In genomic region chr2:77387324-77387723, GRCh38 we compare ENCODE assay signal across 21 cellular contexts.
DNase-seq lines count a peak whose midpoint lies in the region; ATAC-seq and TF ChIP-seq lines count a peak whose summit lies in the region.
"Had no signal": no experiment of that assay in that cellular context is flagged by ENCODE, and none has a peak within 500 bp of the region (broad histone marks: within the 10 kb centered on the region; RNA-seq: fewer than 3 reads in every experiment).

No MANE protein-coding gene starts in this region.

- no peak overlapping the region for H3K56ac ChIP-seq in H9 (ENCODE audit: insufficient read length, low read depth, low read length)

- TF ChIP-seq CTCF in H9 (conservative IDR thresholded peaks at IDR 0.05): peak; percentile 13; the same call in 1 of the 3 replicates
- TF ChIP-seq CTCF in WTC11 (IDR thresholded peaks at IDR 0.05): no peak

- DNase-seq in H9 (peak; percentile 58), WTC11 (ENCODE audit: low spot score) (peak; percentile 19), iPS DF 6.9 (ENCODE audit: low read depth, low spot score) (peak; percentile 25), ACHN (no peak)
- DNase-seq in naive thymus-derived CD8-positive, alpha-beta T cell: no peak
- no peak for DNase-seq in stimulated activated CD4-positive, alpha-beta T cell treated with anti-CD3 and anti-CD28 coated beads, Interleukin-4, amount 100 ng/mL, for 24 hours
- DNase-seq: C1 segment of cervical spinal cord; CD4-positive, alpha-beta memory T cell; COR-L47; DMS53; KBM-7; MG63; NCI-H1105 treated with DMSO at 0.1 percent for 48 hours; NCI-H2029; NCI-H446; NCI-H524 treated with DMSO at 0.1 percent for 48 hours; Right ventricle myocardium superior; RPMI8226 had no signal

- CTCF ChIA-PET in WTC11 (lab: Charles Lee): no interaction called here

- POLR2A ChIA-PET in WTC11 (lab: Charles Lee): no interaction called here
- POLR2A ChIA-PET in naive thymus-derived CD8-positive, alpha-beta T cell (lab: Charles Lee): no interaction called here

- no peak overlapping the region for H2BK12ac ChIP-seq in H9 (ENCODE audit: insufficient read length, low read depth, low read length)

- H3K9me3 Mint-ChIP-seq in H9 (no peaks in the 10 kb centered on the region), WTC11 (peaks cover 4% of the 10 kb centered on the region; the same call in 1 of the 2 replicates)
- peaks cover 0 to 17% (median 9%) of the 10 kb centered on the region in 9 donors for H3K9me3 Mint-ChIP-seq in naive thymus-derived CD8-positive, alpha-beta T cell

- no peak overlapping the region for H2BK120ac ChIP-seq in H9 (ENCODE audit: low read depth, low read length, poor library complexity, severe bottlenecking)

- H2AK5ac ChIP-seq in H9 (ENCODE audit: insufficient read length, low read length): no peak overlapping the region

- H4K91ac ChIP-seq in H9 (ENCODE audit: insufficient read length, low read depth, low read length): no peak overlapping the region

- H4K8ac ChIP-seq in H9 (replicated peaks; ENCODE audit: insufficient read length, low read depth, low read length): no peak overlapping the region

- in situ Hi-C loops in ACHN (cut with HindIII; ENCODE audit: low pct_ligation_motif_present, low pct_unique_long_range_greater_than_20kb, low sequenced_read_pairs): no loop called here

- no peak overlapping the region for H3K14ac ChIP-seq in H9 (ENCODE audit: insufficient read depth, low read length)

- H3K36me3 ChIP-seq in iPS DF 6.9 (ENCODE audit: control insufficient read depth, insufficient read depth, low read length): no peaks in the 10 kb centered on the region
- no peaks in the 10 kb centered on the region for H3K36me3 ChIP-seq in neuron (ENCODE audit: insufficient read depth, low read length)
- H3K36me3 ChIP-seq: MG63, SJSA1 had no signal

- no peaks in the 10 kb centered on the region for H3K27me3 ChIP-seq in H9 (ENCODE audit: insufficient read depth, low read length)
- no peaks in the 10 kb centered on the region for H3K27me3 ChIP-seq in iPS DF 6.9 (ENCODE audit: control insufficient read depth, insufficient read depth, low read length)
- H3K27me3 ChIP-seq in neuron (ENCODE audit: insufficient read depth, low read length): no peaks in the 10 kb centered on the region
- H3K27me3 ChIP-seq: MG63, SJSA1 had no signal

- H3K4me3 Mint-ChIP-seq in H9 (no peak overlapping the region), WTC11 (no peak overlapping the region)
- no peak overlapping the region for H3K4me3 Mint-ChIP-seq in naive thymus-derived CD8-positive, alpha-beta T cell
- H3K4me3 Mint-ChIP-seq: CD4-positive, alpha-beta memory T cell had no signal

- H3K27ac ChIP-seq in H9 (ENCODE audit: insufficient read length, low read depth, low read length) (no peak overlapping the region), iPS DF 6.9 (ENCODE audit: low read length) (no peak overlapping the region)
- H3K27ac ChIP-seq: A549, SJSA1 had no signal

- H3K4me1 Mint-ChIP-seq in H9: peaks cover 22 to 24% of the 10 kb centered on the region in 2 experiments
- H3K4me1 Mint-ChIP-seq in WTC11: peaks cover 24% of the 10 kb centered on the region
- H3K4me1 Mint-ChIP-seq in naive thymus-derived CD8-positive, alpha-beta T cell: no peaks in the 10 kb centered on the region
- H3K4me1 Mint-ChIP-seq: CD4-positive, alpha-beta memory T cell had no signal

- no CpG with 5 or more reads among the region's 3 CpGs for WGBS in H9 (ENCODE audit: extremely low coverage, insufficient read length, low lambda C conversion rate)
- WGBS in iPS DF 6.9 (ENCODE audit: insufficient coverage, insufficient read length): no CpG with 5 or more reads among the region's 3 CpGs

- H2BK20ac ChIP-seq in H9 (ENCODE audit: low read depth, low read length, poor library complexity, severe bottlenecking): no peak overlapping the region

- no peak overlapping the region for H3K18ac ChIP-seq in H9 (ENCODE audit: insufficient read length, low read depth, low read length)

- H3K27ac Mint-ChIP-seq in H9 (peak overlapping the region in 2 of 3 experiments; percentile 47 to 51; a peak in 2 of 7 replicates), WTC11 (peak overlapping the region; percentile 61; the same call in 1 of the 2 replicates)
- H3K27ac Mint-ChIP-seq in naive thymus-derived CD8-positive, alpha-beta T cell: no peak overlapping the region
- H3K27ac Mint-ChIP-seq: CD4-positive, alpha-beta memory T cell had no signal

- H3K23ac ChIP-seq in H9 (ENCODE audit: insufficient read length, low read depth, low read length): no peak overlapping the region

- H3K4me2 ChIP-seq in H9 (ENCODE audit: insufficient read depth, insufficient read length, low read length): peak overlapping the region; percentile 14
- H3K4me2 ChIP-seq: A549 had no signal

- H3K4me1 ChIP-seq in H9 (ENCODE audit: insufficient read depth, low read length) (peaks cover 4% of the 10 kb centered on the region), iPS DF 6.9 (ENCODE audit: control insufficient read depth, insufficient read depth, low read length) (no peaks in the 10 kb centered on the region; the same call in 1 of the 2 replicates), neuron (ENCODE audit: insufficient read depth, low read length) (peaks cover 4% of the 10 kb centered on the region)
- H3K4me1 ChIP-seq: A549, SJSA1 had no signal

- H2BK5ac ChIP-seq in H9 (ENCODE audit: insufficient read length, low read length): no peak overlapping the region

- no peak overlapping the region for H3K9ac ChIP-seq in H9 (ENCODE audit: extremely low read depth, insufficient read length, low read length)

- H3T11ph ChIP-seq in H9 (ENCODE audit: low read length): no peak overlapping the region

- H4K20me1 ChIP-seq in H9 (ENCODE audit: control insufficient read depth, insufficient read depth, insufficient read length): no peaks in the 10 kb centered on the region

- H3K4ac ChIP-seq in H9 (ENCODE audit: low read depth, low read length): no peak overlapping the region

- no peak overlapping the region for H2BK15ac ChIP-seq in H9 (ENCODE audit: low read depth, low read length)

- H3K79me2 ChIP-seq in H9 (ENCODE audit: insufficient read depth, low read length): no peaks in the 10 kb centered on the region

- H3K23me2 ChIP-seq in H9 (ENCODE audit: insufficient read length, low read depth, low read length, poor library complexity, severe bottlenecking): no peaks in the 10 kb centered on the region

- ATAC-seq in WTC11: peak; percentile 99
- no peak for ATAC-seq in naive thymus-derived CD8-positive, alpha-beta T cell
- ATAC-seq: A549 had no signal

- no peaks in the 10 kb centered on the region for H3K9me3 ChIP-seq in H9 (ENCODE audit: control insufficient read depth, low read depth, low read length)
- H3K9me3 ChIP-seq in iPS DF 6.9 (ENCODE audit: control insufficient read depth, insufficient read depth, low read length): no peaks in the 10 kb centered on the region
- no peaks in the 10 kb centered on the region for H3K9me3 ChIP-seq in neuron (ENCODE audit: low read length)
- H3K9me3 ChIP-seq: A549, MG63 had no signal

- no peaks in the 10 kb centered on the region for H3K36me3 Mint-ChIP-seq in H9 (ENCODE audit: insufficient read depth in 1 of 3, low read depth in 3 of 3)
- peaks cover 4% of the 10 kb centered on the region; the same call in 1 of the 2 replicates for H3K36me3 Mint-ChIP-seq in WTC11
- H3K36me3 Mint-ChIP-seq in naive thymus-derived CD8-positive, alpha-beta T cell: no peaks in the 10 kb centered on the region
- H3K36me3 Mint-ChIP-seq: CD4-positive, alpha-beta memory T cell had no signal

- H3K4me3 ChIP-seq in iPS DF 6.9 (ENCODE audit: low read length) (no peak overlapping the region), neuron (ENCODE audit: low read length) (no peak overlapping the region)
- H3K4me3 ChIP-seq: A549, MG63, SJSA1 had no signal

- no peak overlapping the region for H4K5ac ChIP-seq in H9 (ENCODE audit: insufficient read length, low read depth, low read length)

- H3K27me3 Mint-ChIP-seq in H9 (ENCODE audit: low read depth) (no peaks in the 10 kb centered on the region), WTC11 (ENCODE audit: low read depth) (no peaks in the 10 kb centered on the region)
- H3K27me3 Mint-ChIP-seq in naive thymus-derived CD8-positive, alpha-beta T cell: no peaks in the 10 kb centered on the region
- H3K27me3 Mint-ChIP-seq: CD4-positive, alpha-beta memory T cell had no signal

- no peaks in the 10 kb centered on the region for H3K79me1 ChIP-seq in H9 (ENCODE audit: insufficient read depth, low read depth, low read length, poor library complexity, severe bottlenecking)

- H2AFZ ChIP-seq in H9 (ENCODE audit: low read length) (no peak overlapping the region), neuron (ENCODE audit: low read depth, low read length) (peak overlapping the region; percentile 21)

TF ChIP-seq in WTC11, 78 proteins besides CTCF, POLR2A, EP300 and RAD21:
- TF ChIP-seq, protein P1, sequence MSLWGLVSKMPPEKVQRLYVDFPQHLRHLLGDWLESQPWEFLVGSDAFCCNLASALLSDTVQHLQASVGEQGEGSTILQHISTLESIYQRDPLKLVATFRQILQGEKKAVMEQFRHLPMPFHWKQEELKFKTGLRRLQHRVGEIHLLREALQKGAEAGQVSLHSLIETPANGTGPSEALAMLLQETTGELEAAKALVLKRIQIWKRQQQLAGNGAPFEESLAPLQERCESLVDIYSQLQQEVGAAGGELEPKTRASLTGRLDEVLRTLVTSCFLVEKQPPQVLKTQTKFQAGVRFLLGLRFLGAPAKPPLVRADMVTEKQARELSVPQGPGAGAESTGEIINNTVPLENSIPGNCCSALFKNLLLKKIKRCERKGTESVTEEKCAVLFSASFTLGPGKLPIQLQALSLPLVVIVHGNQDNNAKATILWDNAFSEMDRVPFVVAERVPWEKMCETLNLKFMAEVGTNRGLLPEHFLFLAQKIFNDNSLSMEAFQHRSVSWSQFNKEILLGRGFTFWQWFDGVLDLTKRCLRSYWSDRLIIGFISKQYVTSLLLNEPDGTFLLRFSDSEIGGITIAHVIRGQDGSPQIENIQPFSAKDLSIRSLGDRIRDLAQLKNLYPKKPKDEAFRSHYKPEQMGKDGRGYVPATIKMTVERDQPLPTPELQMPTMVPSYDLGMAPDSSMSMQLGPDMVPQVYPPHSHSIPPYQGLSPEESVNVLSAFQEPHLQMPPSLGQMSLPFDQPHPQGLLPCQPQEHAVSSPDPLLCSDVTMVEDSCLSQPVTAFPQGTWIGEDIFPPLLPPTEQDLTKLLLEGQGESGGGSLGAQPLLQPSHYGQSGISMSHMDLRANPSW (CRISPR knock-in tag; conservative IDR thresholded peaks at IDR 0.05; ENCODE audit: low read depth): no peak
- no peak for TF ChIP-seq SP1 (CRISPR knock-in tag; conservative IDR thresholded peaks at IDR 0.05)
- TF ChIP-seq, protein P2, sequence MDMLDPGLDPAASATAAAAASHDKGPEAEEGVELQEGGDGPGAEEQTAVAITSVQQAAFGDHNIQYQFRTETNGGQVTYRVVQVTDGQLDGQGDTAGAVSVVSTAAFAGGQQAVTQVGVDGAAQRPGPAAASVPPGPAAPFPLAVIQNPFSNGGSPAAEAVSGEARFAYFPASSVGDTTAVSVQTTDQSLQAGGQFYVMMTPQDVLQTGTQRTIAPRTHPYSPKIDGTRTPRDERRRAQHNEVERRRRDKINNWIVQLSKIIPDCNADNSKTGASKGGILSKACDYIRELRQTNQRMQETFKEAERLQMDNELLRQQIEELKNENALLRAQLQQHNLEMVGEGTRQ (CRISPR knock-in tag; IDR thresholded peaks at IDR 0.05): peak; percentile 67

Comparison
In these comparisons a context has a peak if more than half of its experiments do, and no peak if none do; other contexts are left out.
1. DNase-seq: peak in H9 (single experiment), WTC11 (single experiment) and iPS DF 6.9 (single experiment); none in ACHN (single experiment), naive thymus-derived CD8-positive, alpha-beta T cell (0 of 10) and stimulated activated CD4-positive, alpha-beta T cell treated with anti-CD3 and anti-CD28 coated beads, Interleukin-4, amount 100 ng/mL, for 24 hours (single experiment).
2. H3K27ac Mint-ChIP-seq: peak in H9 (2 of 3) and WTC11 (single experiment); none in naive thymus-derived CD8-positive, alpha-beta T cell (0 of 10).